23 cellular contexts compared by ENCODE assay signal in the genomic region with DNA sequence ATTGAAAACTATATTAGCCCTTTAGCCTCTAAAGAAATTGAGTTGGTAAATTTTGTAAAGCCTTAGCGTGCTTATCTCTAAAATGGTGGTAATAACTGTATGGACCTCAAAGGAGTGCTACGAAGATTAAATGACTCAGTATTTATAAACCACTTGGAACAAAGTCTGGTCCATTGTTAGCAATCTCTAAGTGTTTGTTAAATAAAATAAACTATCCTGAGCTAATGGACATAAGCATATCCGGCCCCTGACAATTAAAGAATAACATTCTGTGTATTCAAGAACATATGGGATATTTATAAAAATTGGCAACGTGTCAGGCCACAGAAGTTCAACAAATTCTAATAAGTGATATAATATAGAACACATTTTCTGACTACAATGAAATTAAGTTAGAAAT.
A peak's percentile ranks its signal among the peaks of the same experiment; 100 is the strongest.
DNase-seq lines count a peak whose midpoint lies in the region; ATAC-seq and TF ChIP-seq lines count a peak whose summit lies in the region.
"Had no signal": no experiment of that assay in that cellular context is flagged by ENCODE, and none has a peak within 500 bp of the region (broad histone marks: within the 10 kb centered on the region; RNA-seq: fewer than 3 reads in every experiment).

No MANE protein-coding gene starts in this region.

- H3K9me3 Mint-ChIP-seq in HFFc6, result peaks cover 10% of the 10 kb centered on the region

- no peak for ATAC-seq in HG02759 (IDR thresholded peaks at IDR 0.05; ENCODE audit: unreplicated experiment)
- ATAC-seq in HG02588 (IDR thresholded peaks at IDR 0.05; ENCODE audit: unreplicated experiment), result no peak
- ATAC-seq: activated T-cell treated with anti-CD3 and anti-CD28 coated beads, Interleukin-2, amount 50 U/mL, for 72 hours; gastroesophageal sphincter; left colon had no signal

- H3K4me3 ChIP-seq in fibroblast of villous mesenchyme (ENCODE audit: low read depth, low read length), result no peak overlapping the region
- H3K4me3 ChIP-seq: gastroesophageal sphincter had no signal

- peak overlapping the region; percentile 89 for H3K27ac Mint-ChIP-seq in HFFc6
- H3K27ac Mint-ChIP-seq: activated T-cell treated with anti-CD3 and anti-CD28 coated beads, Interleukin-2, amount 50 U/mL, for 72 hours; progenitor cell of endocrine pancreas had no signal

- H3K36me3 Mint-ChIP-seq in HFFc6 (ENCODE audit: low read depth), result peaks cover 43% of the 10 kb centered on the region
- H3K36me3 Mint-ChIP-seq: CD4-positive, CD25-positive, alpha-beta regulatory T cell had no signal

- H3K4me3 Mint-ChIP-seq in HFFc6, result peak overlapping the region; percentile 54
- H3K4me3 Mint-ChIP-seq: activated T-cell treated with anti-CD3 and anti-CD28 coated beads, Interleukin-2, amount 50 U/mL, for 72 hours; CD4-positive, CD25-positive, alpha-beta regulatory T cell had no signal

- peaks cover 4% of the 10 kb centered on the region for H3K27me3 Mint-ChIP-seq in HFFc6 (ENCODE audit: insufficient read depth)
- H3K27me3 Mint-ChIP-seq: progenitor cell of endocrine pancreas had no signal

- H3K4me1 Mint-ChIP-seq in HFFc6 (ENCODE audit: low read depth), result peaks cover 66% of the 10 kb centered on the region
- H3K4me1 Mint-ChIP-seq: CD4-positive, CD25-positive, alpha-beta regulatory T cell had no signal

- peak; percentile 23 for DNase-seq in DMS153 treated with DMSO at 0.1 percent for 48 hours (lab: John Stamatoyannopoulos, UW; ENCODE audit: unreplicated experiment)
- peak; percentile 25 for DNase-seq in HFFc6
- DNase-seq in amniotic epithelial cell (ENCODE audit: low read depth), result peak; percentile 36
- DNase-seq in fibroblast of villous mesenchyme (ENCODE audit: low read depth), result peak; percentile 37
- no peak for DNase-seq in NCI-H774 (lab: John Stamatoyannopoulos, UW)
- DNase-seq in NCI-H82 treated with DMSO at 0.1 percent for 48 hours (lab: John Stamatoyannopoulos, UW; ENCODE audit: unreplicated experiment), result no peak
- DNase-seq: activated CD4-positive, alpha-beta T cell treated with anti-CD3 and anti-CD28 coated beads, Interleukin-2, amount 50 U/mL, for 4 hours; activated CD4-positive, CD25-positive, alpha-beta regulatory T cell; activated naive CD4-positive, alpha-beta T cell; activated T-cell treated with anti-CD3 and anti-CD28 coated beads, Interleukin-2, amount 50 U/mL, for 72 hours; CD4-positive, CD25-positive, alpha-beta regulatory T cell; effector memory CD4-positive, alpha-beta T cell; erythroblast; hippocampal formation; NCI-H1694; NCI-H510A; stimulated activated naive CD4-positive, alpha-beta T cell; T-helper 1 cell had no signal

- TF ChIP-seq CTCF in HFFc6 (IDR thresholded peaks at IDR 0.05) (no peak), fibroblast of villous mesenchyme (IDR thresholded peaks at IDR 0.05; ENCODE audit: insufficient read depth, low read depth, low read length) (no peak)

Comparison
In these comparisons a context has a peak if more than half of its experiments do, and no peak if none do; other contexts are left out.
1. DNase-seq: peak in DMS153 treated with DMSO at 0.1 percent for 48 hours (single experiment), HFFc6 (single experiment), amniotic epithelial cell (single experiment) and fibroblast of villous mesenchyme (single experiment); none in NCI-H774 (single experiment) and NCI-H82 treated with DMSO at 0.1 percent for 48 hours (single experiment).